In the genomic region with DNA sequence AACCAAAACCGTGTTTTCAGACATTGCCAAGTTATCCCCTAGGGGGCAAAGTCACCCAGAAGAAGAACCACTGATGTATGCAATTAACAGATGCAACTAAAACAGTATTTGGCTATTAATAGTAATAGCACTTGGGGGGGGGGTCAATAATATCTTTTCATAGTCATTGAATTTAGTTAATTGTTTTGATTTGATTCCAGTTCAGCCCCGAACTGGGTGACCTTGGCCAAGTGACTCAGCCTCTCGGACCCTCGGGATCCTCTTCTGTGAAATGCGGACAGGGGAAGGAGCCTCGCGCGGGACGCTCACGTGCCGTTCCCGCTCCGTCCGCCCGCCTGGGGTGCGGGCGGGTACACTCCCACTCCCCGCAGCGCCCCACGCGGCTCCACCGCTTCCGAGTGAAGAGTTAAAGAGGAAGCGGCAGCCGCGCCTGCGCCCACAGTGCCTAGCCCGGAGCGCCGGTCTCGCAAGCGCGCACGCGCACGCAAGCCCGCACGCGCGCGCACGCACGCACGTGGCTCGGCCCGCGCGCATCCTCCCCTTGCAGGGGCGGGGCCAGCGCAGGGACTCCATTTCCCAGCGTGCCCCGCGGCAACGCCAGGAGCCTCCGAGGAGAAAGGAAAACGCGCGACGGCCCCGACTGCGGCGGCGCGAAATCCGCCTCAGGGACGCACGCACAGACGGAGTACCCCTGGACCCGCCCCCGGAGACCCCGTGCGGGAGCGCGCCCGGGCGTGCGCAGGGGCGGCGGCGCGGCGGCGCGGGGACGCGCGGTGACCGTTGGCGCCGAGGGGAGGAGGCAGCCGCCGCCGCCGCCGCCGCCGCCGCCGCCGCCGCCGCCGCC, we compare ENCODE assay signal across 8 cellular contexts. TPM values are rescaled to one million over a fixed set of nuclear protein-coding genes. Genes with fewer than 3 reads are reported as not detected.
DNase-seq lines count a peak whose midpoint lies in the region; ATAC-seq lines count a peak whose summit lies in the region.

A gene (plus strand): TSS at position 769 of the 844 bp plus-strand sequence. CDS start 188 bp downstream, outside the sequence.

- no peaks in the 10 kb centered on the region for H3K27me3 ChIP-seq in endocrine pancreas (ENCODE audit: control insufficient read depth, insufficient read depth, low read length)

- CTCF ChIA-PET in activated CD8-positive, alpha-beta memory T cell treated with anti-CD3 and anti-CD28 coated beads, Interleukin-2, amount 10 ng/mL, durations not matched to agents 7 days and 5 days (lab: Charles Lee) = no interaction called here

- no peaks in the 10 kb centered on the region for H3K36me3 ChIP-seq in endocrine pancreas (ENCODE audit: control insufficient read depth, insufficient read depth, low read length)

- peak within 1 kb of the TSS; percentile 66 for H3K27ac Mint-ChIP-seq in activated CD8-positive, alpha-beta memory T cell treated with anti-CD3 and anti-CD28 coated beads, Interleukin-2, amount 10 ng/mL, durations not matched to agents 7 days and 5 days

- H3K4me3 ChIP-seq in endocrine pancreas (ENCODE audit: control insufficient read depth, insufficient read depth, low read length) = no peak within 1 kb of the TSS

- no peaks in the 10 kb centered on the region for H3K4me1 ChIP-seq in endocrine pancreas (ENCODE audit: control insufficient read depth, insufficient read depth, low read length)

- H3K27me3 Mint-ChIP-seq in activated CD8-positive, alpha-beta memory T cell treated with anti-CD3 and anti-CD28 coated beads, Interleukin-2, amount 10 ng/mL, durations not matched to agents 7 days and 5 days = peaks cover 9% of the 10 kb centered on the region

- H3K36me3 Mint-ChIP-seq in activated CD8-positive, alpha-beta memory T cell treated with anti-CD3 and anti-CD28 coated beads, Interleukin-2, amount 10 ng/mL, durations not matched to agents 7 days and 5 days = peaks cover 11% of the 10 kb centered on the region

- H3K4me3 Mint-ChIP-seq in activated CD8-positive, alpha-beta memory T cell treated with anti-CD3 and anti-CD28 coated beads, Interleukin-2, amount 10 ng/mL, durations not matched to agents 7 days and 5 days = peak within 1 kb of the TSS; percentile 48

- H3K9me3 Mint-ChIP-seq in activated CD8-positive, alpha-beta memory T cell treated with anti-CD3 and anti-CD28 coated beads, Interleukin-2, amount 10 ng/mL, durations not matched to agents 7 days and 5 days (ENCODE audit: low read depth) = no peaks in the 10 kb centered on the region

- H3K9me3 ChIP-seq in endocrine pancreas (ENCODE audit: control insufficient read depth, low read length) = no peaks in the 10 kb centered on the region

- peak; percentile 61 for ATAC-seq in GM21367 (IDR thresholded peaks at IDR 0.05; ENCODE audit: unreplicated experiment)
- ATAC-seq in activated CD8-positive, alpha-beta memory T cell treated with anti-CD3 and anti-CD28 coated beads, Interleukin-2, amount 10 ng/mL, durations not matched to agents 7 days and 5 days = peak; percentile 82

- H3K4me1 Mint-ChIP-seq in activated CD8-positive, alpha-beta memory T cell treated with anti-CD3 and anti-CD28 coated beads, Interleukin-2, amount 10 ng/mL, durations not matched to agents 7 days and 5 days = peaks cover 48% of the 10 kb centered on the region

- DNase-seq in COR-L47 (lab: John Stamatoyannopoulos, UW) = peak; percentile 99
- DNase-seq in HUDEP-2 (lab: John Stamatoyannopoulos, UW; ENCODE audit: unreplicated experiment in 76 of 76) = peak; percentile 56 to 100 (median 99)
- peak; percentile 91 for DNase-seq in NOMO-1 treated with dmso at 0.1 percent for 144 hours (lab: John Stamatoyannopoulos, UW; ENCODE audit: unreplicated experiment)
- DNase-seq in activated CD8-positive, alpha-beta memory T cell treated with anti-CD3 and anti-CD28 coated beads, Interleukin-2, amount 10 ng/mL, durations not matched to agents 7 days and 5 days = peak; percentile 99
- peak; percentile 100 for DNase-seq in mesenteric fat pad (ENCODE audit: low spot score)
- peak; percentile 99 for DNase-seq in stimulated activated CD8-positive, alpha-beta memory T cell treated with anti-CD3 and anti-CD28 coated beads, Interleukin-15, amount 100 ng/mL, for 24 hours (ENCODE audit: low read depth)

- peak within 1 kb of the TSS; percentile 42 for H3K9ac ChIP-seq in endocrine pancreas (ENCODE audit: control insufficient read depth, insufficient read depth, low read length)

RNA-seq across cellular contexts. Expression of the gene that starts here (rescaled TPM):
- 100 to 1,000 TPM; 275 to 283 TPM for total RNA-seq in activated CD8-positive, alpha-beta memory T cell treated with anti-CD3 and anti-CD28 coated beads, Interleukin-2, amount 10 ng/mL, durations not matched to agents 7 days and 5 days
- total RNA-seq in mesenteric fat pad = 110 TPM
